ENCODE assay signal across 31 cellular contexts in the genomic region with DNA sequence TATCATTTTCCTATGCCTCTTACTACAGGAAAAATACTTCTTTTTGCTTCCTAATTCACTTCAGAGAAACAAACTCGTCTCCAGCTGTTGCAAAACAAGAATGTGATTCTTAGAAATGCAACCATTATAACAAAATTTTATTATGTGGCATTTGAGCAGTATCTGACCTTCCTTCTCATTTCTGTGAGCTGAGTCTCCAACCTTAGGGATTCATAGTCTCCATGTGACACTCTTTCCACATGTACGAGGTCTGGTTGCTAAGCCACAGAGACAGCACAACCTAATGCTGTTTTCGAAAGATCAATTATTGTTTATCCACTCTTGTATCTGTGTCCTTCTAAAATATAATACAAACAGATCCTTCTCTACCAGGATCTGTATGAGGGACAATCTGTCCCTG.
"Had no signal": no experiment of that assay in that cellular context is flagged by ENCODE, and none has a peak within 500 bp of the region (broad histone marks: within the 10 kb centered on the region; RNA-seq: fewer than 3 reads in every experiment).

No MANE protein-coding gene starts in this region.

- H3K4me3 ChIP-seq: SK-N-MC had no signal

- FAIRE-seq: astrocyte, TTC549 had no signal

- H3K36me3 Mint-ChIP-seq: brain, T-cell had no signal

- H3K4me3 Mint-ChIP-seq: activated CD4-positive, alpha-beta memory T cell treated with anti-CD3 and anti-CD28 coated beads, Interleukin-2, amount 10 ng/mL, durations not matched to agents 7 days and 5 days; activated CD4-positive, alpha-beta T cell treated with anti-CD3 and anti-CD28 coated beads for 36 hours; activated T-cell treated with anti-CD3 and anti-CD28 coated beads, Interleukin-2, amount 50 U/mL, for 72 hours; brain; central memory CD8-positive, alpha-beta T cell; T-cell had no signal

- H3K27ac Mint-ChIP-seq: activated CD4-positive, alpha-beta memory T cell treated with anti-CD3 and anti-CD28 coated beads, Interleukin-2, amount 10 ng/mL, durations not matched to agents 7 days and 5 days; activated CD4-positive, alpha-beta T cell treated with anti-CD3 and anti-CD28 coated beads for 36 hours; activated T-cell treated with anti-CD3 and anti-CD28 coated beads, Interleukin-2, amount 50 U/mL, for 72 hours; brain; T-cell had no signal

- H3K9me3 Mint-ChIP-seq: activated CD4-positive, alpha-beta memory T cell treated with anti-CD3 and anti-CD28 coated beads, Interleukin-2, amount 10 ng/mL, durations not matched to agents 7 days and 5 days; brain; central memory CD8-positive, alpha-beta T cell had no signal

- ATAC-seq: activated CD4-positive, alpha-beta T cell treated with anti-CD3 and anti-CD28 coated beads for 36 hours; activated T-cell treated with anti-CD3 and anti-CD28 coated beads, Interleukin-2, amount 50 U/mL, for 72 hours; Panc1; Right ventricle myocardium inferior; T-cell had no signal

- DNase-seq: activated CD4-positive, alpha-beta memory T cell treated with anti-CD3 and anti-CD28 coated beads, Interleukin-2, amount 10 ng/mL, durations not matched to agents 7 days and 5 days; activated CD4-positive, alpha-beta T cell treated with anti-CD3 and anti-CD28 coated beads for 36 hours; activated CD4-positive, alpha-beta T cell treated with anti-CD3 and anti-CD28 coated beads, Interleukin-2, amount 50 U/mL, for 1 hour; activated CD4-positive, CD25-positive, alpha-beta regulatory T cell; activated naive CD4-positive, alpha-beta T cell treated with anti-CD3 and anti-CD28 coated beads, Interleukin-2, amount 50 U/mL, for 16 hours; activated T-cell treated with anti-CD3 and anti-CD28 coated beads for 4 hours; activated T-cell treated with anti-CD3 and anti-CD28 coated beads, Interleukin-2, amount 50 U/mL, for 72 hours; amygdala; Karpas-422; NCI-H1092; NCI-H1417 treated with DMSO at 0.1 percent for 48 hours; NCI-H1694; NCI-H2029; NCI-H2107; NCI-H2171 treated with DMSO at 0.1 percent for 48 hours; NCI-H226; NCI-H526; NCI-H82; OCI-M1; RPMI8226; T-cell; T-helper 2 cell; T1000 had no signal

- H3K4me1 Mint-ChIP-seq: activated CD4-positive, alpha-beta memory T cell treated with anti-CD3 and anti-CD28 coated beads, Interleukin-2, amount 10 ng/mL, durations not matched to agents 7 days and 5 days; activated CD4-positive, alpha-beta T cell treated with anti-CD3 and anti-CD28 coated beads for 36 hours; central memory CD8-positive, alpha-beta T cell; T-cell had no signal

- H3K27ac ChIP-seq: SK-N-MC, VCaP had no signal
